In genomic region chr2:167509585-167509984, GRCh38 we compare ENCODE assay signal across 10 cellular contexts.
DNase-seq lines count a peak whose midpoint lies in the region; ATAC-seq and TF ChIP-seq lines count a peak whose summit lies in the region.
"Had no signal": no experiment of that assay in that cellular context is flagged by ENCODE, and none has a peak within 500 bp of the region (broad histone marks: within the 10 kb centered on the region; RNA-seq: fewer than 3 reads in every experiment).

No MANE protein-coding gene starts in this region.

- peaks cover 0 to 3% of the 10 kb centered on the region in 2 donors for H3K9me3 Mint-ChIP-seq in effector memory CD8-positive, alpha-beta T cell

- H3K4me3 Mint-ChIP-seq in effector memory CD8-positive, alpha-beta T cell = no peak overlapping the region
- H3K4me3 Mint-ChIP-seq: activated naive CD8-positive, alpha-beta T cell treated with anti-CD3 and anti-CD28 coated beads, Interleukin-2, amount 10 ng/mL, durations not matched to agents 7 days and 5 days had no signal

- no peaks in the 10 kb centered on the region for H3K36me3 Mint-ChIP-seq in effector memory CD8-positive, alpha-beta T cell (ENCODE audit: insufficient read depth)
- H3K36me3 Mint-ChIP-seq: activated naive CD8-positive, alpha-beta T cell treated with anti-CD3 and anti-CD28 coated beads, Interleukin-2, amount 10 ng/mL, durations not matched to agents 7 days and 5 days had no signal

- H3K4me1 Mint-ChIP-seq in effector memory CD8-positive, alpha-beta T cell (ENCODE audit: low read depth in 2 of 2) = no peaks in the 10 kb centered on the region
- H3K4me1 Mint-ChIP-seq: activated naive CD8-positive, alpha-beta T cell treated with anti-CD3 and anti-CD28 coated beads, Interleukin-2, amount 10 ng/mL, durations not matched to agents 7 days and 5 days had no signal

- DNase-seq in AG10803 (ENCODE audit: low read depth) = peak; percentile 13
- DNase-seq in HuH-7 (ENCODE audit: low spot score) = peak; percentile 12
- DNase-seq in astrocyte of the hippocampus (ENCODE audit: low read depth, low spot score) = peak; percentile 86
- peak; percentile 94 for DNase-seq in kidney glomerular epithelial cell (lab: John Stamatoyannopoulos, UW)
- DNase-seq in NOMO-1 (lab: John Stamatoyannopoulos, UW; ENCODE audit: unreplicated experiment in 2 of 2) = no peak
- no peak for DNase-seq in NCI-H1092 (lab: John Stamatoyannopoulos, UW)
- DNase-seq in activated CD8-positive, alpha-beta memory T cell treated with anti-CD3 and anti-CD28 coated beads, Interleukin-2, amount 50 U/mL, for 48 hours = no peak
- DNase-seq in effector memory CD8-positive, alpha-beta T cell = no peak
- DNase-seq: activated naive CD8-positive, alpha-beta T cell treated with anti-CD3 and anti-CD28 coated beads, Interleukin-2, amount 10 ng/mL, durations not matched to agents 7 days and 5 days; stimulated activated CD4-positive, alpha-beta T cell treated with anti-CD3 and anti-CD28 coated beads, Interleukin-2, amount 100 ng/mL, for 48 hours had no signal

- H3K4me3 ChIP-seq in AG10803 (ENCODE audit: low read length) = no peak overlapping the region

- no peaks in the 10 kb centered on the region for H3K27me3 Mint-ChIP-seq in effector memory CD8-positive, alpha-beta T cell
- H3K27me3 Mint-ChIP-seq: activated naive CD8-positive, alpha-beta T cell treated with anti-CD3 and anti-CD28 coated beads, Interleukin-2, amount 10 ng/mL, durations not matched to agents 7 days and 5 days had no signal

- no peak for ATAC-seq in effector memory CD8-positive, alpha-beta T cell (replicated peaks)

- H3K27ac Mint-ChIP-seq in effector memory CD8-positive, alpha-beta T cell = no peak overlapping the region
- H3K27ac Mint-ChIP-seq: activated naive CD8-positive, alpha-beta T cell treated with anti-CD3 and anti-CD28 coated beads, Interleukin-2, amount 10 ng/mL, durations not matched to agents 7 days and 5 days had no signal

- TF ChIP-seq CTCF in AG10803 (conservative IDR thresholded peaks at IDR 0.05; ENCODE audit: low read length) = no peak

Comparison
In these comparisons a context has a peak if more than half of its experiments do, and no peak if none do; other contexts are left out.
1. DNase-seq: peak in AG10803 (single experiment), HuH-7 (single experiment), astrocyte of the hippocampus (single experiment) and kidney glomerular epithelial cell (single experiment); none in NOMO-1 (0 of 2), NCI-H1092 (single experiment), activated CD8-positive, alpha-beta memory T cell treated with anti-CD3 and anti-CD28 coated beads, Interleukin-2, amount 50 U/mL, for 48 hours (single experiment) and effector memory CD8-positive, alpha-beta T cell (0 of 3).